In genomic region chr2:26148501-26148900, GRCh38 we compare ENCODE assay signal across 1 cellular context.
TF ChIP-seq lines count a peak whose summit lies in the region.

No MANE protein-coding gene starts in this region.

TF ChIP-seq in IMR-90, 13 proteins besides CTCF, POLR2A, EP300 and RAD21 (continued from another document):
- TF ChIP-seq, protein P1, sequence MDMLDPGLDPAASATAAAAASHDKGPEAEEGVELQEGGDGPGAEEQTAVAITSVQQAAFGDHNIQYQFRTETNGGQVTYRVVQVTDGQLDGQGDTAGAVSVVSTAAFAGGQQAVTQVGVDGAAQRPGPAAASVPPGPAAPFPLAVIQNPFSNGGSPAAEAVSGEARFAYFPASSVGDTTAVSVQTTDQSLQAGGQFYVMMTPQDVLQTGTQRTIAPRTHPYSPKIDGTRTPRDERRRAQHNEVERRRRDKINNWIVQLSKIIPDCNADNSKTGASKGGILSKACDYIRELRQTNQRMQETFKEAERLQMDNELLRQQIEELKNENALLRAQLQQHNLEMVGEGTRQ (IDR thresholded peaks at IDR 0.05; ENCODE audit: low read depth, low read length): no peak
- TF ChIP-seq FOS (IDR thresholded peaks at IDR 0.05; ENCODE audit: low read depth, low read length) (no peak), MXI1 (IDR thresholded peaks at IDR 0.05; ENCODE audit: borderline replicate concordance, low read depth, low read length) (no peak), RCOR1 (IDR thresholded peaks at IDR 0.05; ENCODE audit: insufficient replicate concordance, low read length) (no peak), MAFK (IDR thresholded peaks at IDR 0.05; ENCODE audit: low read depth, low read length) (no peak), MAZ (IDR thresholded peaks at IDR 0.05; ENCODE audit: borderline replicate concordance, low read depth, low read length) (no peak), CHD1 (IDR thresholded peaks at IDR 0.05; ENCODE audit: low read depth, low read length) (no peak), CEBPB (IDR thresholded peaks at IDR 0.05; ENCODE audit: low read depth, low read length) (no peak), ELK1 (IDR thresholded peaks at IDR 0.05; ENCODE audit: borderline replicate concordance, low read depth, low read length) (no peak)
